1 cellular context compared by ENCODE assay signal in the genomic region with DNA sequence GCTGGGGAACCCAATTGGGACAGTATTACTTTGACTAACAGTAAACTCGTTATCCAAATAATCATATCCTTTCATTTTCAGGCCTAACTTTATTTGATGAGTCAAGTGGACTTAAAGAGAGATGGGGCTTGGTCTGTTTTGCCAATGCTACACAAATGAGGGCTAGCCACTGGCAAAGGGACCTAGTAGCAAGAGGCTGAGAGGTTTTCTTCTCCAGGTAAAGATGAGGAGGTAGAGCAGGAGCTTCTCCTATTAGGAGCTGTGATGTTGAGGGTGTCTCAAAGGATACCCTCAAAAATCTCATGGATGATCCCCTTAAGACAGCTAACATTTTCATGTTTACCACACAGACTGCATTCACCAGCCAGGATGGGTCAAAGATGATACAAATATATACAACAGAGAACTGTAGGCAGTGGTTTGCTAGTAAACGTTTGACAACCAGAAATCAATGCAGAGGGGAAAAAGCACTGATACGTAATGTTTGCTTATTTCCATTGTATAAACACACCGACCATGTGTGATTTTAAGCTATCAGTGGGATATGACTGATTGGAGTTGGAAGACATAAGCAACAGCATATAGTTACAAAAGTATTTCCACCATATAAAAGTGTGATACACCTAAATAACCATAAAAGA.
TF ChIP-seq lines count a peak whose summit lies in the region.

No MANE protein-coding gene starts in this region.

TF ChIP-seq in HepG2, 621 proteins besides CTCF, POLR2A, EP300 and RAD21 (continued from another document and continues in another):
- TF ChIP-seq PRDM4 (CRISPR knock-in tag; IDR thresholded peaks at IDR 0.05; ENCODE audit: borderline replicate concordance) = no peak
- no peak for TF ChIP-seq ZNF572 (CRISPR knock-in tag; IDR thresholded peaks at IDR 0.05)
- TF ChIP-seq AHR (CRISPR knock-in tag; IDR thresholded peaks at IDR 0.05) = no peak
- 0 out of 2 replicates have a peak, but pooled peaks have one; percentile 18 for TF ChIP-seq DNMT3B (CRISPR knock-in tag; conservative IDR thresholded peaks at IDR 0.05)
- no peak for TF ChIP-seq ZNF766 (CRISPR knock-in tag; IDR thresholded peaks at IDR 0.05; ENCODE audit: borderline replicate concordance)
- TF ChIP-seq ATM (IDR thresholded peaks at IDR 0.05; ENCODE audit: borderline replicate concordance) = no peak
- no peak for TF ChIP-seq ZNF556 (CRISPR knock-in tag; IDR thresholded peaks at IDR 0.05; ENCODE audit: borderline replicate concordance)
- TF ChIP-seq ZNF253 (CRISPR knock-in tag; IDR thresholded peaks at IDR 0.05; ENCODE audit: borderline replicate concordance) = no peak
- TF ChIP-seq, protein P1, sequence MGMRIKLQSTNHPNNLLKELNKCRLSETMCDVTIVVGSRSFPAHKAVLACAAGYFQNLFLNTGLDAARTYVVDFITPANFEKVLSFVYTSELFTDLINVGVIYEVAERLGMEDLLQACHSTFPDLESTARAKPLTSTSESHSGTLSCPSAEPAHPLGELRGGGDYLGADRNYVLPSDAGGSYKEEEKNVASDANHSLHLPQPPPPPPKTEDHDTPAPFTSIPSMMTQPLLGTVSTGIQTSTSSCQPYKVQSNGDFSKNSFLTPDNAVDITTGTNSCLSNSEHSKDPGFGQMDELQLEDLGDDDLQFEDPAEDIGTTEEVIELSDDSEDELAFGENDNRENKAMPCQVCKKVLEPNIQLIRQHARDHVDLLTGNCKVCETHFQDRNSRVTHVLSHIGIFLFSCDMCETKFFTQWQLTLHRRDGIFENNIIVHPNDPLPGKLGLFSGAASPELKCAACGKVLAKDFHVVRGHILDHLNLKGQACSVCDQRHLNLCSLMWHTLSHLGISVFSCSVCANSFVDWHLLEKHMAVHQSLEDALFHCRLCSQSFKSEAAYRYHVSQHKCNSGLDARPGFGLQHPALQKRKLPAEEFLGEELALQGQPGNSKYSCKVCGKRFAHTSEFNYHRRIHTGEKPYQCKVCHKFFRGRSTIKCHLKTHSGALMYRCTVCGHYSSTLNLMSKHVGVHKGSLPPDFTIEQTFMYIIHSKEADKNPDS (CRISPR knock-in tag; IDR thresholded peaks at IDR 0.05) = no peak
- TF ChIP-seq IKZF1 (IDR thresholded peaks at IDR 0.05) = no peak
- TF ChIP-seq FOXC1 (CRISPR knock-in tag; IDR thresholded peaks at IDR 0.05; ENCODE audit: borderline replicate concordance) = no peak
- no peak for TF ChIP-seq ZFP1 (CRISPR knock-in tag; IDR thresholded peaks at IDR 0.05)
- no peak for TF ChIP-seq ZSCAN31 (CRISPR knock-in tag; IDR thresholded peaks at IDR 0.05; ENCODE audit: low read depth)
- TF ChIP-seq GPN1 (CRISPR knock-in tag; IDR thresholded peaks at IDR 0.05; ENCODE audit: borderline replicate concordance) = no peak
- TF ChIP-seq, protein P2, sequence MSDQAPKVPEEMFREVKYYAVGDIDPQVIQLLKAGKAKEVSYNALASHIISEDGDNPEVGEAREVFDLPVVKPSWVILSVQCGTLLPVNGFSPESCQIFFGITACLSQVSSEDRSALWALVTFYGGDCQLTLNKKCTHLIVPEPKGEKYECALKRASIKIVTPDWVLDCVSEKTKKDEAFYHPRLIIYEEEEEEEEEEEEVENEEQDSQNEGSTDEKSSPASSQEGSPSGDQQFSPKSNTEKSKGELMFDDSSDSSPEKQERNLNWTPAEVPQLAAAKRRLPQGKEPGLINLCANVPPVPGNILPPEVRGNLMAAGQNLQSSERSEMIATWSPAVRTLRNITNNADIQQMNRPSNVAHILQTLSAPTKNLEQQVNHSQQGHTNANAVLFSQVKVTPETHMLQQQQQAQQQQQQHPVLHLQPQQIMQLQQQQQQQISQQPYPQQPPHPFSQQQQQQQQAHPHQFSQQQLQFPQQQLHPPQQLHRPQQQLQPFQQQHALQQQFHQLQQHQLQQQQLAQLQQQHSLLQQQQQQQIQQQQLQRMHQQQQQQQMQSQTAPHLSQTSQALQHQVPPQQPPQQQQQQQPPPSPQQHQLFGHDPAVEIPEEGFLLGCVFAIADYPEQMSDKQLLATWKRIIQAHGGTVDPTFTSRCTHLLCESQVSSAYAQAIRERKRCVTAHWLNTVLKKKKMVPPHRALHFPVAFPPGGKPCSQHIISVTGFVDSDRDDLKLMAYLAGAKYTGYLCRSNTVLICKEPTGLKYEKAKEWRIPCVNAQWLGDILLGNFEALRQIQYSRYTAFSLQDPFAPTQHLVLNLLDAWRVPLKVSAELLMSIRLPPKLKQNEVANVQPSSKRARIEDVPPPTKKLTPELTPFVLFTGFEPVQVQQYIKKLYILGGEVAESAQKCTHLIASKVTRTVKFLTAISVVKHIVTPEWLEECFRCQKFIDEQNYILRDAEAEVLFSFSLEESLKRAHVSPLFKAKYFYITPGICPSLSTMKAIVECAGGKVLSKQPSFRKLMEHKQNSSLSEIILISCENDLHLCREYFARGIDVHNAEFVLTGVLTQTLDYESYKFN (CRISPR knock-in tag; conservative IDR thresholded peaks at IDR 0.05) = peak; percentile 95
- TF ChIP-seq, protein P3, sequence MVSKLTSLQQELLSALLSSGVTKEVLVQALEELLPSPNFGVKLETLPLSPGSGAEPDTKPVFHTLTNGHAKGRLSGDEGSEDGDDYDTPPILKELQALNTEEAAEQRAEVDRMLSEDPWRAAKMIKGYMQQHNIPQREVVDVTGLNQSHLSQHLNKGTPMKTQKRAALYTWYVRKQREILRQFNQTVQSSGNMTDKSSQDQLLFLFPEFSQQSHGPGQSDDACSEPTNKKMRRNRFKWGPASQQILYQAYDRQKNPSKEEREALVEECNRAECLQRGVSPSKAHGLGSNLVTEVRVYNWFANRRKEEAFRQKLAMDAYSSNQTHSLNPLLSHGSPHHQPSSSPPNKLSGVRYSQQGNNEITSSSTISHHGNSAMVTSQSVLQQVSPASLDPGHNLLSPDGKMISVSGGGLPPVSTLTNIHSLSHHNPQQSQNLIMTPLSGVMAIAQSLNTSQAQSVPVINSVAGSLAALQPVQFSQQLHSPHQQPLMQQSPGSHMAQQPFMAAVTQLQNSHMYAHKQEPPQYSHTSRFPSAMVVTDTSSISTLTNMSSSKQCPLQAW (CRISPR knock-in tag; IDR thresholded peaks at IDR 0.05) = no peak
- no peak for TF ChIP-seq ZNF709 (CRISPR knock-in tag; IDR thresholded peaks at IDR 0.05)
- TF ChIP-seq, protein P4, sequence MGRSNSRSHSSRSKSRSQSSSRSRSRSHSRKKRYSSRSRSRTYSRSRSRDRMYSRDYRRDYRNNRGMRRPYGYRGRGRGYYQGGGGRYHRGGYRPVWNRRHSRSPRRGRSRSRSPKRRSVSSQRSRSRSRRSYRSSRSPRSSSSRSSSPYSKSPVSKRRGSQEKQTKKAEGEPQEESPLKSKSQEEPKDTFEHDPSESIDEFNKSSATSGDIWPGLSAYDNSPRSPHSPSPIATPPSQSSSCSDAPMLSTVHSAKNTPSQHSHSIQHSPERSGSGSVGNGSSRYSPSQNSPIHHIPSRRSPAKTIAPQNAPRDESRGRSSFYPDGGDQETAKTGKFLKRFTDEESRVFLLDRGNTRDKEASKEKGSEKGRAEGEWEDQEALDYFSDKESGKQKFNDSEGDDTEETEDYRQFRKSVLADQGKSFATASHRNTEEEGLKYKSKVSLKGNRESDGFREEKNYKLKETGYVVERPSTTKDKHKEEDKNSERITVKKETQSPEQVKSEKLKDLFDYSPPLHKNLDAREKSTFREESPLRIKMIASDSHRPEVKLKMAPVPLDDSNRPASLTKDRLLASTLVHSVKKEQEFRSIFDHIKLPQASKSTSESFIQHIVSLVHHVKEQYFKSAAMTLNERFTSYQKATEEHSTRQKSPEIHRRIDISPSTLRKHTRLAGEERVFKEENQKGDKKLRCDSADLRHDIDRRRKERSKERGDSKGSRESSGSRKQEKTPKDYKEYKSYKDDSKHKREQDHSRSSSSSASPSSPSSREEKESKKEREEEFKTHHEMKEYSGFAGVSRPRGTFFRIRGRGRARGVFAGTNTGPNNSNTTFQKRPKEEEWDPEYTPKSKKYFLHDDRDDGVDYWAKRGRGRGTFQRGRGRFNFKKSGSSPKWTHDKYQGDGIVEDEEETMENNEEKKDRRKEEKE (IDR thresholded peaks at IDR 0.05) = no peak
- TF ChIP-seq AGO1 (IDR thresholded peaks at IDR 0.05; ENCODE audit: low read depth, low read length, poor library complexity, severe bottlenecking) = no peak
- no peak for TF ChIP-seq ZKSCAN1 (IDR thresholded peaks at IDR 0.05; ENCODE audit: low read length)
- TF ChIP-seq CREBL2 (CRISPR knock-in tag; IDR thresholded peaks at IDR 0.05; ENCODE audit: borderline replicate concordance) = no peak
- TF ChIP-seq ETV6 (CRISPR knock-in tag; conservative IDR thresholded peaks at IDR 0.05) = no peak
- TF ChIP-seq TAF15 (IDR thresholded peaks at IDR 0.05; ENCODE audit: low read depth, low read length, poor library complexity, severe bottlenecking) = no peak
- TF ChIP-seq, protein P5, sequence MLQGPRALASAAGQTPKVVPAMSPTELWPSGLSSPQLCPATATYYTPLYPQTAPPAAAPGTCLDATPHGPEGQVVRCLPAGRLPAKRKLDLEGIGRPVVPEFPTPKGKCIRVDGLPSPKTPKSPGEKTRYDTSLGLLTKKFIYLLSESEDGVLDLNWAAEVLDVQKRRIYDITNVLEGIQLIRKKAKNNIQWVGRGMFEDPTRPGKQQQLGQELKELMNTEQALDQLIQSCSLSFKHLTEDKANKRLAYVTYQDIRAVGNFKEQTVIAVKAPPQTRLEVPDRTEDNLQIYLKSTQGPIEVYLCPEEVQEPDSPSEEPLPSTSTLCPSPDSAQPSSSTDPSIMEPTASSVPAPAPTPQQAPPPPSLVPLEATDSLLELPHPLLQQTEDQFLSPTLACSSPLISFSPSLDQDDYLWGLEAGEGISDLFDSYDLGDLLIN (CRISPR knock-in tag; IDR thresholded peaks at IDR 0.05; ENCODE audit: borderline replicate concordance) = no peak
- TF ChIP-seq FOXA1 (IDR thresholded peaks at IDR 0.05) = 0 out of 2 replicates have a peak, but pooled peaks have one; percentile 59
- peak; percentile 82; the same call in 1 of the 2 replicates for TF ChIP-seq FOXA1 (CRISPR knock-in tag; IDR thresholded peaks at IDR 0.05)
- TF ChIP-seq NFATC3 (CRISPR knock-in tag; IDR thresholded peaks at IDR 0.05) = no peak
- TF ChIP-seq ARID2 (CRISPR knock-in tag; IDR thresholded peaks at IDR 0.05; ENCODE audit: borderline replicate concordance) = no peak
- peak; percentile 88 for TF ChIP-seq NCOA2 (CRISPR knock-in tag; IDR thresholded peaks at IDR 0.05)
- no peak for TF ChIP-seq ZNF235 (CRISPR knock-in tag; IDR thresholded peaks at IDR 0.05; ENCODE audit: borderline replicate concordance)
- TF ChIP-seq, protein P6, sequence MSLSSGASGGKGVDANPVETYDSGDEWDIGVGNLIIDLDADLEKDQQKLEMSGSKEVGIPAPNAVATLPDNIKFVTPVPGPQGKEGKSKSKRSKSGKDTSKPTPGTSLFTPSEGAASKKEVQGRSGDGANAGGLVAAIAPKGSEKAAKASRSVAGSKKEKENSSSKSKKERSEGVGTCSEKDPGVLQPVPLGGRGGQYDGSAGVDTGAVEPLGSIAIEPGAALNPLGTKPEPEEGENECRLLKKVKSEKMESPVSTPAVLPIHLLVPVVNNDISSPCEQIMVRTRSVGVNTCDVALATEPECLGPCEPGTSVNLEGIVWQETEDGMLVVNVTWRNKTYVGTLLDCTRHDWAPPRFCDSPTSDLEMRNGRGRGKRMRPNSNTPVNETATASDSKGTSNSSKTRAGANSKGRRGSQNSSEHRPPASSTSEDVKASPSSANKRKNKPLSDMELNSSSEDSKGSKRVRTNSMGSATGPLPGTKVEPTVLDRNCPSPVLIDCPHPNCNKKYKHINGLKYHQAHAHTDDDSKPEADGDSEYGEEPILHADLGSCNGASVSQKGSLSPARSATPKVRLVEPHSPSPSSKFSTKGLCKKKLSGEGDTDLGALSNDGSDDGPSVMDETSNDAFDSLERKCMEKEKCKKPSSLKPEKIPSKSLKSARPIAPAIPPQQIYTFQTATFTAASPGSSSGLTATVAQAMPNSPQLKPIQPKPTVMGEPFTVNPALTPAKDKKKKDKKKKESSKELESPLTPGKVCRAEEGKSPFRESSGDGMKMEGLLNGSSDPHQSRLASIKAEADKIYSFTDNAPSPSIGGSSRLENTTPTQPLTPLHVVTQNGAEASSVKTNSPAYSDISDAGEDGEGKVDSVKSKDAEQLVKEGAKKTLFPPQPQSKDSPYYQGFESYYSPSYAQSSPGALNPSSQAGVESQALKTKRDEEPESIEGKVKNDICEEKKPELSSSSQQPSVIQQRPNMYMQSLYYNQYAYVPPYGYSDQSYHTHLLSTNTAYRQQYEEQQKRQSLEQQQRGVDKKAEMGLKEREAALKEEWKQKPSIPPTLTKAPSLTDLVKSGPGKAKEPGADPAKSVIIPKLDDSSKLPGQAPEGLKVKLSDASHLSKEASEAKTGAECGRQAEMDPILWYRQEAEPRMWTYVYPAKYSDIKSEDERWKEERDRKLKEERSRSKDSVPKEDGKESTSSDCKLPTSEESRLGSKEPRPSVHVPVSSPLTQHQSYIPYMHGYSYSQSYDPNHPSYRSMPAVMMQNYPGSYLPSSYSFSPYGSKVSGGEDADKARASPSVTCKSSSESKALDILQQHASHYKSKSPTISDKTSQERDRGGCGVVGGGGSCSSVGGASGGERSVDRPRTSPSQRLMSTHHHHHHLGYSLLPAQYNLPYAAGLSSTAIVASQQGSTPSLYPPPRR (CRISPR knock-in tag; IDR thresholded peaks at IDR 0.05; ENCODE audit: borderline replicate concordance) = peak; percentile 85; the same call in 1 of the 2 replicates
